Comparison of ENCODE assay signal across 9 cellular contexts in genomic region chr7:156505876-156506275, GRCh38.
"Had no signal": no experiment of that assay in that cellular context is flagged by ENCODE, and none has a peak within 500 bp of the region (broad histone marks: within the 10 kb centered on the region; RNA-seq: fewer than 3 reads in every experiment).

No MANE protein-coding gene starts in this region.

- FAIRE-seq: H1, H54, HTR-8/SVneo, K562 had no signal

- ATAC-seq: GM23338, K562 had no signal

- H3K4me3 ChIP-seq: GM23338, K562 had no signal

- DNase-seq: H9, HCEC 1CT, IMR-90, KG1 had no signal
